ENCODE assay signal across 17 cellular contexts in genomic region chr1:27744556-27744955, GRCh38. TPM values are rescaled to one million over a fixed set of nuclear protein-coding genes. Genes with fewer than 3 reads are reported as not detected.
DNase-seq lines count a peak whose midpoint lies in the region; ATAC-seq, FAIRE-seq and TF ChIP-seq lines count a peak whose summit lies in the region.
"Had no signal": no experiment of that assay in that cellular context is flagged by ENCODE, and none has a peak within 500 bp of the region (broad histone marks: within the 10 kb centered on the region; RNA-seq: fewer than 3 reads in every experiment).

No MANE protein-coding gene starts in this region.

- H3K27me3 ChIP-seq in HCT116 (ENCODE audit: insufficient read depth, low read length) (no peaks in the 10 kb centered on the region), K562 (ENCODE audit: control insufficient read depth in 2 of 2, insufficient read depth in 2 of 2, low read length in 2 of 2) (no peaks in the 10 kb centered on the region), Peyer's patch (no peaks in the 10 kb centered on the region)
- H3K27me3 ChIP-seq: BLaER1 had no signal

- WGBS in K562 (ENCODE audit: insufficient coverage, low coverage, missing lambda C conversion rate): 40% methylated on average over 5 of the region's 5 CpGs

- no peak overlapping the region for H3K4me3 ChIP-seq in HCT116 (replicated peaks in 1 of 2; ENCODE audit: low read depth in 1 of 2, low read length in 2 of 2)
- no peak overlapping the region for H3K4me3 ChIP-seq in K562
- H3K4me3 ChIP-seq in Peyer's patch: no peak overlapping the region
- H3K4me3 ChIP-seq: BLaER1, GM23248 had no signal

- RAD21 ChIA-PET in HCT116 (lab: Charles Lee; ENCODE audit: low non-redundant PET in 1 of 2, low total read pairs in 2 of 2, uncharacterized antibody in 2 of 2, unreplicated experiment in 2 of 2): no interaction called here

- POLR2A ChIA-PET in HCT116 (lab: Charles Lee) (no interaction called here), K562 (lab: Yijun Ruan, JAX) (interaction anchor here (0.8 to 1.3 kb wide), 4 partner anchors 8 to 19 kb away, joined by 3 to 6 read pairs (median 4); partner anchors contain the start of gene FAM76A)
- POLR2A ChIA-PET in activated CD8-positive, alpha-beta T cell treated with anti-CD3 and anti-CD28 coated beads, Interleukin-2, amount 10 ng/mL, durations not matched to agents 7 days and 5 days (lab: Charles Lee): no interaction called here

- H3K4me3 Mint-ChIP-seq in nephron progenitor cell: no peak overlapping the region
- H3K4me3 Mint-ChIP-seq in activated CD8-positive, alpha-beta T cell treated with anti-CD3 and anti-CD28 coated beads, Interleukin-2, amount 10 ng/mL, durations not matched to agents 7 days and 5 days: no peak overlapping the region
- H3K4me3 Mint-ChIP-seq: CD8-positive, alpha-beta memory T cell had no signal

- 0 out of 3 replicates have a peak, but pooled peaks have one; percentile 8 for TF ChIP-seq CTCF in GM12872 (IDR thresholded peaks at IDR 0.05; ENCODE audit: insufficient read depth, low read depth, low read length)
- peak in 2 of 3 experiments; percentile 17 to 35; a peak in 3 of 6 replicates for TF ChIP-seq CTCF in HCT116 (IDR thresholded peaks at IDR 0.05 in 2 of 3, conservative IDR thresholded peaks at IDR 0.05 in 1 of 3; ENCODE audit: borderline replicate concordance in 1 of 3, insufficient read depth in 1 of 3, low read depth in 2 of 3, low read length in 2 of 3)
- TF ChIP-seq CTCF in K562 (IDR thresholded peaks at IDR 0.05 in 2 of 3, conservative IDR thresholded peaks at IDR 0.05 in 1 of 3; ENCODE audit: insufficient read depth in 2 of 3, low read depth in 1 of 3, low read length in 3 of 3): 0 out of 6 replicates have a peak, but pooled peaks of 1 of the 3 experiments have one; percentile 22
- no peak for TF ChIP-seq CTCF in nephron progenitor cell (IDR thresholded peaks at IDR 0.05)
- no peak for TF ChIP-seq CTCF in Peyer's patch (IDR thresholded peaks at IDR 0.05)

- intact Hi-C loops in HCT116 (cut with micrococcal nuclease) (no loop called here), K562 (cut with micrococcal nuclease) (no loop called here)

- TF ChIP-seq POLR2A in HCT116 (IDR thresholded peaks at IDR 0.05; ENCODE audit: borderline replicate concordance, extremely low read depth, insufficient read depth, insufficient read length) (no peak), K562 (conservative IDR thresholded peaks at IDR 0.05) (no peak), Peyer's patch (IDR thresholded peaks at IDR 0.05) (no peak)

- no peaks in the 10 kb centered on the region for H3K9me2 ChIP-seq in HCT116 (ENCODE audit: insufficient read depth)

- H3K36me3 ChIP-seq in HCT116 (ENCODE audit: control insufficient read depth in 1 of 2, insufficient read depth in 2 of 2, low read length in 2 of 2) (peaks cover 0 to 2% of the 10 kb centered on the region in 2 experiments; a peak in 1 of 4 replicates), K562 (ENCODE audit: control insufficient read depth, insufficient read depth, low read length) (peaks cover 20% of the 10 kb centered on the region; the same call in 1 of the 3 replicates), Peyer's patch (peaks cover 0 to 57% (median 0%) of the 10 kb centered on the region in 3 donors)

- H3K27ac ChIP-seq in HCT116 (ENCODE audit: low read depth, low read length) (no peak overlapping the region), K562 (ENCODE audit: extremely low read depth, low read depth, low read length) (no peak overlapping the region), Peyer's patch (no peak overlapping the region)
- H3K27ac ChIP-seq: BLaER1, GM23248 had no signal

- CTCF ChIA-PET in HCT116 (lab: Charles Lee): no interaction called here
- CTCF ChIA-PET in K562 (lab: Yijun Ruan, JAX; ENCODE audit: low intra/inter-chr PET ratio): no interaction called here
- CTCF ChIA-PET in activated CD8-positive, alpha-beta T cell treated with anti-CD3 and anti-CD28 coated beads, Interleukin-2, amount 10 ng/mL, durations not matched to agents 7 days and 5 days (lab: Charles Lee): interaction anchor here (1.2 kb wide), 1 partner anchor 38 kb away, joined by 3 read pairs; no protein-coding TSS in a partner anchor

- no peak overlapping the region for H3K4me2 ChIP-seq in HCT116 (ENCODE audit: low read length)
- H3K4me2 ChIP-seq in K562 (ENCODE audit: insufficient read depth, low read length): no peak overlapping the region
- H3K4me2 ChIP-seq: BLaER1 had no signal

- peaks cover 2% of the 10 kb centered on the region for H3K9me1 ChIP-seq in K562 (ENCODE audit: control insufficient read depth, insufficient read depth, low read length)

- H3K27me3 Mint-ChIP-seq in nephron progenitor cell (ENCODE audit: low read depth, poor library complexity): no peaks in the 10 kb centered on the region
- no peaks in the 10 kb centered on the region for H3K27me3 Mint-ChIP-seq in activated CD8-positive, alpha-beta T cell treated with anti-CD3 and anti-CD28 coated beads, Interleukin-2, amount 10 ng/mL, durations not matched to agents 7 days and 5 days (ENCODE audit: low read depth)
- H3K27me3 Mint-ChIP-seq: CD8-positive, alpha-beta memory T cell had no signal

- ATAC-seq in HCT116 (peak; percentile 58; the same call in 1 of the 2 replicates), K562 (peak; percentile 56; the same call in 2 of the 3 replicates)
- ATAC-seq in activated CD8-positive, alpha-beta T cell treated with anti-CD3 and anti-CD28 coated beads, Interleukin-2, amount 10 ng/mL, durations not matched to agents 7 days and 5 days: no peak

- no peak overlapping the region for H3K9ac ChIP-seq in HCT116 (ENCODE audit: low read length)
- H3K9ac ChIP-seq in K562 (ENCODE audit: insufficient read depth in 1 of 2, low read depth in 2 of 2, low read length in 2 of 2): no peak overlapping the region
- H3K9ac ChIP-seq: BLaER1, GM23248 had no signal

- H3K4me1 Mint-ChIP-seq in nephron progenitor cell: no peaks in the 10 kb centered on the region
- peaks cover 1% of the 10 kb centered on the region for H3K4me1 Mint-ChIP-seq in activated CD8-positive, alpha-beta T cell treated with anti-CD3 and anti-CD28 coated beads, Interleukin-2, amount 10 ng/mL, durations not matched to agents 7 days and 5 days (ENCODE audit: low read depth)

- TF ChIP-seq RAD21 in HCT116 (IDR thresholded peaks at IDR 0.05; ENCODE audit: low read depth) (no peak), K562 (CRISPR knock-in tag; conservative IDR thresholded peaks at IDR 0.05 in 1 of 2, IDR thresholded peaks at IDR 0.05 in 1 of 2) (no peak)

- H2AFZ ChIP-seq in HCT116 (ENCODE audit: low read depth, low read length, poor library complexity, severe bottlenecking) (no peak overlapping the region), K562 (ENCODE audit: low read depth, low read length) (no peak overlapping the region)
- H2AFZ ChIP-seq: GM23248 had no signal

- H3K27ac Mint-ChIP-seq in nephron progenitor cell: peak overlapping the region; percentile 30
- no peak overlapping the region for H3K27ac Mint-ChIP-seq in activated CD8-positive, alpha-beta T cell treated with anti-CD3 and anti-CD28 coated beads, Interleukin-2, amount 10 ng/mL, durations not matched to agents 7 days and 5 days

- H4K20me1 ChIP-seq in HCT116 (ENCODE audit: insufficient read depth) (no peaks in the 10 kb centered on the region), K562 (replicated peaks; ENCODE audit: control insufficient read depth, insufficient read depth, low read length) (no peaks in the 10 kb centered on the region)
- H4K20me1 ChIP-seq: BLaER1 had no signal

- no peak for DNase-seq in HCT116 (ENCODE audit: low read depth, low spot score)
- no peak for DNase-seq in K562 (ENCODE audit: extremely low read depth in 1 of 4, low spot score in 3 of 4)
- no peak for DNase-seq in nephron progenitor cell
- DNase-seq in Peyer's patch: no peak
- no peak for DNase-seq in Kasumi-1 (lab: John Stamatoyannopoulos, UW)
- no peak for DNase-seq in activated CD8-positive, alpha-beta T cell treated with anti-CD3 and anti-CD28 coated beads, Interleukin-2, amount 10 ng/mL, durations not matched to agents 7 days and 5 days
- DNase-seq: 8988T; AML-193; Caco-2; CD8-positive, alpha-beta memory T cell; GM23248; IMR-90; KG1 had no signal

- no peak for FAIRE-seq in K562 (lab: Jason Lieb, UNC)
- FAIRE-seq: GM12891, H54 had no signal

- H3K36me3 Mint-ChIP-seq in nephron progenitor cell (ENCODE audit: low read depth): peaks cover 36% of the 10 kb centered on the region
- peaks cover 26% of the 10 kb centered on the region for H3K36me3 Mint-ChIP-seq in activated CD8-positive, alpha-beta T cell treated with anti-CD3 and anti-CD28 coated beads, Interleukin-2, amount 10 ng/mL, durations not matched to agents 7 days and 5 days (ENCODE audit: low read depth)

- H3K9me3 ChIP-seq in HCT116 (ENCODE audit: control insufficient read depth in 1 of 2, insufficient read depth in 1 of 2, low read depth in 1 of 2, low read length in 2 of 2) (no peaks in the 10 kb centered on the region), K562 (replicated peaks; ENCODE audit: control insufficient read depth, insufficient read depth, low read depth, low read length) (no peaks in the 10 kb centered on the region), Peyer's patch (no peaks in the 10 kb centered on the region)
- H3K9me3 ChIP-seq: BLaER1, Caco-2 had no signal

- BruUV-seq in HCT116 (replicated peaks; lab: Mats Ljungman, UMichigan) (no TSS peak), K562 (replicated peaks; lab: Mats Ljungman, UMichigan) (no TSS peak)

- no peaks in the 10 kb centered on the region for H3K4me1 ChIP-seq in HCT116 (ENCODE audit: control insufficient read depth in 1 of 2, insufficient read depth in 2 of 2, low read length in 2 of 2)
- H3K4me1 ChIP-seq in K562 (replicated peaks in 1 of 2; ENCODE audit: control insufficient read depth in 2 of 2, insufficient read depth in 2 of 2, low read length in 2 of 2): no peaks in the 10 kb centered on the region
- H3K4me1 ChIP-seq in Peyer's patch: no peaks in the 10 kb centered on the region
- H3K4me1 ChIP-seq: BLaER1, Caco-2 had no signal

- in situ Hi-C loops in K562 (cut with MboI): no loop called here

- no peaks in the 10 kb centered on the region for H3K9me3 Mint-ChIP-seq in nephron progenitor cell
- H3K9me3 Mint-ChIP-seq in activated CD8-positive, alpha-beta T cell treated with anti-CD3 and anti-CD28 coated beads, Interleukin-2, amount 10 ng/mL, durations not matched to agents 7 days and 5 days (ENCODE audit: insufficient read depth): no peaks in the 10 kb centered on the region
- H3K9me3 Mint-ChIP-seq: CD8-positive, alpha-beta memory T cell had no signal

- H3K79me2 ChIP-seq in HCT116 (ENCODE audit: insufficient read depth, low read length) (no peaks in the 10 kb centered on the region), K562 (ENCODE audit: control insufficient read depth, insufficient read depth, low read length) (no peaks in the 10 kb centered on the region)

- TF ChIP-seq EP300 in K562 (IDR thresholded peaks at IDR 0.05; ENCODE audit: low read length): no peak

RNA-seq across cellular contexts. Expression of gene FAM76A, which starts 18.8 kb away (rescaled TPM):
- total RNA-seq in HCT116 (2021; ENCODE audit: unreplicated experiment): 9.6 TPM
- 3.3 and 4.5 TPM in 2 replicates for polyA plus RNA-seq in HCT116 (2012)
- total RNA-seq in K562 (2011; cell fraction: chromatin; rRNA removed; ENCODE audit: low replicate concordance): 12.3 and 13.2 TPM in 2 replicates
- 6.0 and 6.4 TPM in 2 replicates for total RNA-seq in K562 (2011; cell fraction: nucleolus; rRNA removed)
- total RNA-seq in K562 (2011; cell fraction: nucleoplasm; rRNA removed): 10.6 and 13.1 TPM in 2 replicates
- 14.3 and 14.6 TPM in 2 replicates for total RNA-seq in K562 (2014; rRNA removed)
- total RNA-seq in K562 (2014; rRNA removed; fragmentation: Illumina TruSeq; extraction: Trizol): 13.0 and 16.4 TPM in 2 replicates
- total RNA-seq in K562 (2015; rRNA removed; fragmentation: Illumina TruSeq; extraction: Trizol): 11.9 and 13.1 TPM in 2 replicates
- total RNA-seq in K562 (2021): 10.8 and 12.4 TPM in 2 replicates
- 9.7 and 11.0 TPM in 2 replicates for polyA plus RNA-seq in K562 (2011; rRNA removed)
- 2.8 and 5.7 TPM in 2 replicates for polyA plus RNA-seq in K562 (2011; cell fraction: cytosol; rRNA removed)
- 8.8 and 11.1 TPM in 2 replicates for polyA plus RNA-seq in K562 (2011; cell fraction: nucleus; rRNA removed)
- 7.7 and 8.6 TPM in 2 replicates for polyA plus RNA-seq in K562 (2012)
- 7.8 and 11.3 TPM in 2 replicates for polyA plus RNA-seq in K562 (2014; fragmentation: Illumina TruSeq; extraction: Trizol)
- polyA plus RNA-seq in K562 (2014; fragmentation: Nextera tagmentation; extraction: Ambion mirVana): 10 to 100 TPM in 1 of 2 experiments, 1 to 10 TPM in 1; 9.5 to 14.6 TPM
- polyA plus RNA-seq in K562 (2014; rRNA removed): 11.4 and 13.6 TPM in 2 replicates
- polyA minus RNA-seq in K562 (2011; rRNA and poly(A)+ RNA removed): 14.6 and 19.8 TPM in 2 replicates
- 2.8 and 12.1 TPM in 2 replicates for polyA minus RNA-seq in K562 (2011; cell fraction: cytosol; rRNA and poly(A)+ RNA removed)
- polyA minus RNA-seq in K562 (2011; cell fraction: nucleus; rRNA and poly(A)+ RNA removed): 5.1 and 11.2 TPM in 2 replicates
- 10 to 100 TPM in 2 of 4 donors, 1 to 10 TPM in 2; 9.3 to 62.7 (median 12.8) TPM for total RNA-seq in Peyer's patch
- 10 to 100 TPM; 14.6 to 17.5 TPM for total RNA-seq in activated CD8-positive, alpha-beta T cell treated with anti-CD3 and anti-CD28 coated beads, Interleukin-2, amount 10 ng/mL, durations not matched to agents 7 days and 5 days

RNA-seq across cellular contexts. Expression of gene STX12, which starts 28.5 kb away (rescaled TPM):
- 27.6 TPM for total RNA-seq in HCT116 (2021; ENCODE audit: unreplicated experiment)
- 9.3 and 11.3 TPM in 2 replicates for polyA plus RNA-seq in HCT116 (2012)
- 38.9 and 95.6 TPM in 2 replicates for total RNA-seq in K562 (2011; cell fraction: chromatin; rRNA removed; ENCODE audit: low replicate concordance)
- total RNA-seq in K562 (2011; cell fraction: nucleolus; rRNA removed): 20.0 and 21.6 TPM in 2 replicates
- total RNA-seq in K562 (2011; cell fraction: nucleoplasm; rRNA removed): 42.5 and 46.3 TPM in 2 replicates
- total RNA-seq in K562 (2014; rRNA removed): 18.2 and 27.2 TPM in 2 replicates
- 27.1 and 31.5 TPM in 2 replicates for total RNA-seq in K562 (2014; rRNA removed; fragmentation: Illumina TruSeq; extraction: Trizol)
- 24.7 and 25.7 TPM in 2 replicates for total RNA-seq in K562 (2015; rRNA removed; fragmentation: Illumina TruSeq; extraction: Trizol)
- 23.1 and 23.8 TPM in 2 replicates for total RNA-seq in K562 (2021)
- 18.4 and 24.4 TPM in 2 replicates for polyA plus RNA-seq in K562 (2011; rRNA removed)
- polyA plus RNA-seq in K562 (2011; cell fraction: cytosol; rRNA removed): 9.6 and 15.1 TPM in 2 replicates
- 23.7 and 41.6 TPM in 2 replicates for polyA plus RNA-seq in K562 (2011; cell fraction: nucleus; rRNA removed)
- 14.9 and 21.8 TPM in 2 replicates for polyA plus RNA-seq in K562 (2012)
- polyA plus RNA-seq in K562 (2014; fragmentation: Illumina TruSeq; extraction: Trizol): 26.9 and 31.3 TPM in 2 replicates
- 10 to 100 TPM; 23.1 to 27.4 TPM for polyA plus RNA-seq in K562 (2014; fragmentation: Nextera tagmentation; extraction: Ambion mirVana)
- 16.9 and 18.6 TPM in 2 replicates for polyA plus RNA-seq in K562 (2014; rRNA removed)
- 20.1 and 32.5 TPM in 2 replicates for polyA minus RNA-seq in K562 (2011; rRNA and poly(A)+ RNA removed)
- polyA minus RNA-seq in K562 (2011; cell fraction: cytosol; rRNA and poly(A)+ RNA removed): 9.1 and 14.3 TPM in 2 replicates
- polyA minus RNA-seq in K562 (2011; cell fraction: nucleus; rRNA and poly(A)+ RNA removed): 12.3 and 14.1 TPM in 2 replicates
- total RNA-seq in Peyer's patch: 10 to 100 TPM; 57.8 to 63.7 (median 59.9) TPM
- total RNA-seq in activated CD8-positive, alpha-beta T cell treated with anti-CD3 and anti-CD28 coated beads, Interleukin-2, amount 10 ng/mL, durations not matched to agents 7 days and 5 days: 10 to 100 TPM; 21.8 to 23.9 TPM

Comparison
In these comparisons a context has a peak if more than half of its experiments do, and no peak if none do; other contexts are left out.
1. CTCF ChIP-seq: peak in GM12872 (single experiment) and HCT116 (2 of 3); none in nephron progenitor cell (single experiment) and Peyer's patch (0 of 6).